19 cellular contexts compared by ENCODE assay signal in genomic region chr4:185945906-185946305, GRCh38.
DNase-seq lines count a peak whose midpoint lies in the region; ATAC-seq, FAIRE-seq and TF ChIP-seq lines count a peak whose summit lies in the region.
"Had no signal": no experiment of that assay in that cellular context is flagged by ENCODE, and none has a peak within 500 bp of the region (broad histone marks: within the 10 kb centered on the region; RNA-seq: fewer than 3 reads in every experiment).

No MANE protein-coding gene starts in this region.

- H3K9ac ChIP-seq in GM12878 (ENCODE audit: control insufficient read depth, insufficient read depth, low read length): no peak overlapping the region
- H3K9ac ChIP-seq: KMS-11 had no signal

- intact Hi-C loops in GM12878 (cut with micrococcal nuclease; ENCODE audit: unreplicated experiment): no loop called here

- H4K20me1 ChIP-seq in GM12878 (ENCODE audit: control insufficient read depth, insufficient read depth): no peaks in the 10 kb centered on the region

- FAIRE-seq in GM18507 (lab: Jason Lieb, UNC): peak; percentile 59
- no peak for FAIRE-seq in GM12878 (lab: Jason Lieb, UNC)
- FAIRE-seq: GM19239, TTC549 had no signal

- in situ Hi-C loops in GM12878 (cut with MboI): no loop called here

- H3K4me1 ChIP-seq in GM12878 (ENCODE audit: control insufficient read depth, insufficient read depth, low read length) (no peaks in the 10 kb centered on the region), gastroesophageal sphincter (no peaks in the 10 kb centered on the region)
- H3K4me1 ChIP-seq: SJSA1 had no signal

- H3K4me3 ChIP-seq in GM12878 (no peak overlapping the region), gastroesophageal sphincter (no peak overlapping the region)
- H3K4me3 ChIP-seq: PC-9, SJSA1 had no signal

- TF ChIP-seq CTCF in GM12878 (IDR thresholded peaks at IDR 0.05 in 2 of 3, conservative IDR thresholded peaks at IDR 0.05 in 1 of 3; ENCODE audit: control insufficient read depth in 2 of 3, extremely low read depth in 1 of 3, insufficient read depth in 1 of 3, low read depth in 3 of 3, low read length in 3 of 3) (no peak), gastroesophageal sphincter (IDR thresholded peaks at IDR 0.05) (no peak)

- H3K9me3 ChIP-seq in GM12878 (replicated peaks; ENCODE audit: control insufficient read depth, insufficient read depth, low read length) (no peaks in the 10 kb centered on the region), gastroesophageal sphincter (no peaks in the 10 kb centered on the region)
- H3K9me3 ChIP-seq: SJSA1 had no signal

- POLR2A ChIA-PET in GM12878 (lab: Charles Lee): no interaction called here

- no peaks in the 10 kb centered on the region for H3K79me2 ChIP-seq in GM12878 (ENCODE audit: control insufficient read depth, insufficient read depth, low read length)

- BruUV-seq in GM12878 (replicated peaks; lab: Mats Ljungman, UMichigan): no TSS peak

- ATAC-seq in GM19452 (IDR thresholded peaks at IDR 0.05; ENCODE audit: unreplicated experiment): peak; percentile 94
- peak; percentile 65 for ATAC-seq in HG02981 (IDR thresholded peaks at IDR 0.05; ENCODE audit: unreplicated experiment)
- peak; percentile 67 for ATAC-seq in GM12878
- ATAC-seq in gastroesophageal sphincter: no peak

- no peaks in the 10 kb centered on the region for H3K36me3 ChIP-seq in GM12878 (ENCODE audit: control insufficient read depth in 2 of 2, insufficient read depth in 2 of 2, low read length in 1 of 2)
- H3K36me3 ChIP-seq in gastroesophageal sphincter: no peaks in the 10 kb centered on the region
- H3K36me3 ChIP-seq: SJSA1 had no signal

- DNase-seq in GM18507 (ENCODE audit: extremely low spot score, insufficient read length, low read depth): no peak
- DNase-seq in GM12878 (ENCODE audit: low read depth, low spot score): no peak
- no peak for DNase-seq in RPMI8226
- no peak for DNase-seq in ecto neural progenitor cell (ENCODE audit: low spot score)
- no peak for DNase-seq in effector CD4-positive, alpha-beta T cell
- DNase-seq: DMS 273 treated with DMSO at 0.1 percent for 48 hours, NCI-H1436 treated with DMSO at 0.1 percent for 48 hours, NCI-H2081 treated with DMSO at 0.1 percent for 48 hours, NCI-H510A treated with DMSO at 0.1 percent for 48 hours, NCI-H82, PC-9, T-helper 2 cell had no signal

- H2AFZ ChIP-seq in GM12878 (ENCODE audit: control insufficient read depth, low read depth, low read length): no peak overlapping the region
- H2AFZ ChIP-seq: PC-9 had no signal

- H3K27me3 ChIP-seq in GM12878 (replicated peaks in 1 of 2; ENCODE audit: control insufficient read depth in 2 of 2, insufficient read depth in 2 of 2, low read length in 1 of 2) (no peaks in the 10 kb centered on the region), gastroesophageal sphincter (no peaks in the 10 kb centered on the region)
- H3K27me3 ChIP-seq: SJSA1 had no signal

- CTCF ChIA-PET in GM12878 (lab: Yijun Ruan, JAX): no interaction called here

- TF ChIP-seq RAD21 in GM12878 (IDR thresholded peaks at IDR 0.05; ENCODE audit: insufficient read depth, low read depth, low read length): no peak

- SMC1A ChIA-PET in GM12878 (lab: Charles Lee; ENCODE audit: uncharacterized antibody, unreplicated experiment): no interaction called here

- TF ChIP-seq EP300 in GM12878 (IDR thresholded peaks at IDR 0.05; ENCODE audit: borderline replicate concordance in 1 of 2, control insufficient read depth in 1 of 2, low read depth in 2 of 2, low read length in 2 of 2) (no peak), gastroesophageal sphincter (IDR thresholded peaks at IDR 0.05) (no peak)

- RAD21 ChIA-PET in GM12878 (lab: Charles Lee; ENCODE audit: unreplicated experiment): no interaction called here

- no peak overlapping the region for H3K4me2 ChIP-seq in GM12878 (ENCODE audit: control insufficient read depth, insufficient read depth)
- H3K4me2 ChIP-seq: KMS-11, PC-9 had no signal

- TF ChIP-seq POLR2A in GM12878 (IDR thresholded peaks at IDR 0.05; ENCODE audit: low read depth, low read length): no peak
- no peak for TF ChIP-seq POLR2A in gastroesophageal sphincter (IDR thresholded peaks at IDR 0.05)

- no peak overlapping the region for H3K27ac ChIP-seq in GM12878 (ENCODE audit: control insufficient read depth, insufficient read depth)
- no peak overlapping the region for H3K27ac ChIP-seq in gastroesophageal sphincter
- H3K27ac ChIP-seq: KMS-11, PC-9, SJSA1 had no signal

- 43% methylated on average over 2 of the region's 3 CpGs for WGBS in GM12878 (ENCODE audit: insufficient coverage, insufficient replicate concordance, low lambda C conversion rate, missing lambda C conversion rate)
- WGBS in gastroesophageal sphincter (ENCODE audit: low coverage in 1 of 2), 2 donors: 63 to 80% methylated on average over 1 to 3 of the region's 3 CpGs

TF ChIP-seq in GM12878, 131 proteins besides CTCF, POLR2A, EP300 and RAD21:
- no peak for TF ChIP-seq MYC (IDR thresholded peaks at IDR 0.05; ENCODE audit: insufficient read depth, insufficient read length, insufficient replicate concordance, low read length, severe bottlenecking)
- TF ChIP-seq, protein P1, sequence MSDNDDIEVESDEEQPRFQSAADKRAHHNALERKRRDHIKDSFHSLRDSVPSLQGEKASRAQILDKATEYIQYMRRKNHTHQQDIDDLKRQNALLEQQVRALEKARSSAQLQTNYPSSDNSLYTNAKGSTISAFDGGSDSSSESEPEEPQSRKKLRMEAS (IDR thresholded peaks at IDR 0.05; ENCODE audit: low read depth, low read length): no peak
- no peak for TF ChIP-seq CEBPZ (IDR thresholded peaks at IDR 0.05; ENCODE audit: low read depth, low read length)
- no peak for TF ChIP-seq CHD4 (IDR thresholded peaks at IDR 0.05)
- TF ChIP-seq SPI1 (IDR thresholded peaks at IDR 0.05; ENCODE audit: borderline replicate concordance, insufficient read depth, low read depth, low read length): peak; percentile 73; the same call in 1 of the 2 replicates
- TF ChIP-seq, protein P2, sequence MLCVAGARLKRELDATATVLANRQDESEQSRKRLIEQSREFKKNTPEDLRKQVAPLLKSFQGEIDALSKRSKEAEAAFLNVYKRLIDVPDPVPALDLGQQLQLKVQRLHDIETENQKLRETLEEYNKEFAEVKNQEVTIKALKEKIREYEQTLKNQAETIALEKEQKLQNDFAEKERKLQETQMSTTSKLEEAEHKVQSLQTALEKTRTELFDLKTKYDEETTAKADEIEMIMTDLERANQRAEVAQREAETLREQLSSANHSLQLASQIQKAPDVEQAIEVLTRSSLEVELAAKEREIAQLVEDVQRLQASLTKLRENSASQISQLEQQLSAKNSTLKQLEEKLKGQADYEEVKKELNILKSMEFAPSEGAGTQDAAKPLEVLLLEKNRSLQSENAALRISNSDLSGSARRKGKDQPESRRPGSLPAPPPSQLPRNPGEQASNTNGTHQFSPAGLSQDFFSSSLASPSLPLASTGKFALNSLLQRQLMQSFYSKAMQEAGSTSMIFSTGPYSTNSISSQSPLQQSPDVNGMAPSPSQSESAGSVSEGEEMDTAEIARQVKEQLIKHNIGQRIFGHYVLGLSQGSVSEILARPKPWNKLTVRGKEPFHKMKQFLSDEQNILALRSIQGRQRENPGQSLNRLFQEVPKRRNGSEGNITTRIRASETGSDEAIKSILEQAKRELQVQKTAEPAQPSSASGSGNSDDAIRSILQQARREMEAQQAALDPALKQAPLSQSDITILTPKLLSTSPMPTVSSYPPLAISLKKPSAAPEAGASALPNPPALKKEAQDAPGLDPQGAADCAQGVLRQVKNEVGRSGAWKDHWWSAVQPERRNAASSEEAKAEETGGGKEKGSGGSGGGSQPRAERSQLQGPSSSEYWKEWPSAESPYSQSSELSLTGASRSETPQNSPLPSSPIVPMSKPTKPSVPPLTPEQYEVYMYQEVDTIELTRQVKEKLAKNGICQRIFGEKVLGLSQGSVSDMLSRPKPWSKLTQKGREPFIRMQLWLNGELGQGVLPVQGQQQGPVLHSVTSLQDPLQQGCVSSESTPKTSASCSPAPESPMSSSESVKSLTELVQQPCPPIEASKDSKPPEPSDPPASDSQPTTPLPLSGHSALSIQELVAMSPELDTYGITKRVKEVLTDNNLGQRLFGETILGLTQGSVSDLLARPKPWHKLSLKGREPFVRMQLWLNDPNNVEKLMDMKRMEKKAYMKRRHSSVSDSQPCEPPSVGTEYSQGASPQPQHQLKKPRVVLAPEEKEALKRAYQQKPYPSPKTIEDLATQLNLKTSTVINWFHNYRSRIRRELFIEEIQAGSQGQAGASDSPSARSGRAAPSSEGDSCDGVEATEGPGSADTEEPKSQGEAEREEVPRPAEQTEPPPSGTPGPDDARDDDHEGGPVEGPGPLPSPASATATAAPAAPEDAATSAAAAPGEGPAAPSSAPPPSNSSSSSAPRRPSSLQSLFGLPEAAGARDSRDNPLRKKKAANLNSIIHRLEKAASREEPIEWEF (IDR thresholded peaks at IDR 0.05; ENCODE audit: insufficient replicate concordance, low read depth, low read length): no peak
